Comparison of ENCODE assay signal across 8 cellular contexts in genomic region chr17:67376509-67376891, GRCh38. TPM values are rescaled to one million over a fixed set of nuclear protein-coding genes. Genes with fewer than 3 reads are reported as not detected.
DNase-seq lines count a peak whose midpoint lies in the region; ATAC-seq, FAIRE-seq and TF ChIP-seq lines count a peak whose summit lies in the region.

No MANE protein-coding gene starts in this region.

- peak overlapping the region; percentile 87 to 94 (median 94) for H3K27ac ChIP-seq in pancreas

- peaks cover 23% of the 10 kb centered on the region for H3K4me1 Mint-ChIP-seq in T-helper 2 cell treated with Interferon-gamma antibody and Interleukin-4, amounts not matched to agents 5 μg/mL and 100 μg/mL, for 36 hours (ENCODE audit: low read depth)

- no peak for FAIRE-seq in pancreas (lab: Jason Lieb, UNC)

- H3K36me3 ChIP-seq in pancreas, result no peaks in the 10 kb centered on the region

- peaks cover 29% of the 10 kb centered on the region for H3K27me3 Mint-ChIP-seq in T-helper 2 cell treated with Interferon-gamma antibody and Interleukin-4, amounts not matched to agents 5 μg/mL and 100 μg/mL, for 36 hours (ENCODE audit: low read depth)

- peak overlapping the region; percentile 80 for H3K4me3 ChIP-seq in fibroblast of the aortic adventitia (ENCODE audit: low read depth, low read length)
- H3K4me3 ChIP-seq in pancreas, result peak overlapping the region; percentile 76 to 98 (median 89)

- no peaks in the 10 kb centered on the region for H3K27me3 ChIP-seq in pancreas

- WGBS in pancreas, 2 donors, result 0 to 1% methylated on average over 9 of the region's 9 CpGs

- intact Hi-C loops in pancreas (cut with DNase I), result loop anchor here in 2 of 3 donors (5.0 to 10.0 kb wide), 2 partner anchors 101 to 318 kb away; no protein-coding TSS in a partner anchor

- peak overlapping the region; percentile 85 for H3K4me3 Mint-ChIP-seq in T-helper 2 cell treated with Interferon-gamma antibody and Interleukin-4, amounts not matched to agents 5 μg/mL and 100 μg/mL, for 36 hours

- no peak for TF ChIP-seq CTCF in fibroblast of the aortic adventitia (IDR thresholded peaks at IDR 0.05; ENCODE audit: insufficient read depth, low read length)
- TF ChIP-seq CTCF in pancreas (IDR thresholded peaks at IDR 0.05), result no peak
- TF ChIP-seq CTCF in omental fat pad (IDR thresholded peaks at IDR 0.05), result no peak

- no peaks in the 10 kb centered on the region for H3K9me3 ChIP-seq in pancreas

- peak overlapping the region; percentile 70 for H3K27ac Mint-ChIP-seq in T-helper 2 cell treated with Interferon-gamma antibody and Interleukin-4, amounts not matched to agents 5 μg/mL and 100 μg/mL, for 36 hours

- ATAC-seq in pancreas (peak in 3 of 4 donors; percentile 3 to 9 (median 8)), omental fat pad (ENCODE audit: low FRiP score) (no peak)

- peaks cover 3 to 7% (median 5%) of the 10 kb centered on the region in 3 donors for H3K4me1 ChIP-seq in pancreas

- peak; percentile 17 for DNase-seq in stimulated activated CD4-positive, alpha-beta T cell treated with anti-CD3 and anti-CD28 coated beads, Interleukin-4, amount 100 ng/mL, for 24 hours
- no peak for DNase-seq in stimulated activated CD4-positive, alpha-beta T cell treated with anti-CD3 and anti-CD28 coated beads, Interleukin-4, amount 100 ng/mL, for 4 hours
- no peak for DNase-seq in T-helper 2 cell treated with Interferon-gamma antibody and Interleukin-4, amounts not matched to agents 5 μg/mL and 100 μg/mL, for 36 hours (ENCODE audit: low spot score)
- peak; percentile 69 for DNase-seq in fibroblast of the aortic adventitia (ENCODE audit: low read depth)
- DNase-seq in pancreas, result peak in 1 of 6 donors; percentile 61
- DNase-seq in middle frontal gyrus (ENCODE audit: extremely low spot score, low spot score), result no peak
- no peak for DNase-seq in omental fat pad (ENCODE audit: low spot score)
- no peak for DNase-seq in NCI-H1930 (lab: John Stamatoyannopoulos, UW)

- peaks cover 10% of the 10 kb centered on the region for H3K36me3 Mint-ChIP-seq in T-helper 2 cell treated with Interferon-gamma antibody and Interleukin-4, amounts not matched to agents 5 μg/mL and 100 μg/mL, for 36 hours (ENCODE audit: low read depth)

- no peaks in the 10 kb centered on the region for H3K9me3 Mint-ChIP-seq in T-helper 2 cell treated with Interferon-gamma antibody and Interleukin-4, amounts not matched to agents 5 μg/mL and 100 μg/mL, for 36 hours

RNA-seq across cellular contexts. Expression of gene PITPNC1, which starts 0.6 kb away (rescaled TPM):
- total RNA-seq in fibroblast of the aortic adventitia (ENCODE audit: low replicate concordance) (2.5 and 25.7 TPM in 2 replicates), pancreas (10 to 100 TPM; 21.6 to 28.8 (median 25.3) TPM), omental fat pad (10 to 100 TPM; 22.6 to 53.4 (median 35.0) TPM)
- polyA plus RNA-seq in pancreas, result 10 to 100 TPM in 1 of 2 donors, 1 to 10 TPM in 1; 9.5 to 16.7 TPM

RNA-seq across cellular contexts. Expression of gene PSMD12, which starts 10.1 kb away (rescaled TPM):
- total RNA-seq in fibroblast of the aortic adventitia (ENCODE audit: low replicate concordance) (19.1 and 35.2 TPM in 2 replicates), pancreas (10 to 100 TPM; 18.2 to 27.6 (median 23.8) TPM), omental fat pad (10 to 100 TPM; 23.6 to 52.4 (median 24.4) TPM)
- 10 to 100 TPM; 10.5 to 17.7 TPM for polyA plus RNA-seq in pancreas

Comparison
In these comparisons a context has a peak if more than half of its experiments do, and no peak if none do; other contexts are left out.
1. DNase-seq: peak in stimulated activated CD4-positive, alpha-beta T cell treated with anti-CD3 and anti-CD28 coated beads, Interleukin-4, amount 100 ng/mL, for 24 hours (single experiment) and fibroblast of the aortic adventitia (single experiment); none in stimulated activated CD4-positive, alpha-beta T cell treated with anti-CD3 and anti-CD28 coated beads, Interleukin-4, amount 100 ng/mL, for 4 hours (0 of 2), T-helper 2 cell treated with Interferon-gamma antibody and Interleukin-4, amounts not matched to agents 5 μg/mL and 100 μg/mL, for 36 hours (single experiment), middle frontal gyrus (single experiment), omental fat pad (single experiment) and NCI-H1930 (0 of 2).